Comparison of ENCODE assay signal across 26 cellular contexts in the genomic region with DNA sequence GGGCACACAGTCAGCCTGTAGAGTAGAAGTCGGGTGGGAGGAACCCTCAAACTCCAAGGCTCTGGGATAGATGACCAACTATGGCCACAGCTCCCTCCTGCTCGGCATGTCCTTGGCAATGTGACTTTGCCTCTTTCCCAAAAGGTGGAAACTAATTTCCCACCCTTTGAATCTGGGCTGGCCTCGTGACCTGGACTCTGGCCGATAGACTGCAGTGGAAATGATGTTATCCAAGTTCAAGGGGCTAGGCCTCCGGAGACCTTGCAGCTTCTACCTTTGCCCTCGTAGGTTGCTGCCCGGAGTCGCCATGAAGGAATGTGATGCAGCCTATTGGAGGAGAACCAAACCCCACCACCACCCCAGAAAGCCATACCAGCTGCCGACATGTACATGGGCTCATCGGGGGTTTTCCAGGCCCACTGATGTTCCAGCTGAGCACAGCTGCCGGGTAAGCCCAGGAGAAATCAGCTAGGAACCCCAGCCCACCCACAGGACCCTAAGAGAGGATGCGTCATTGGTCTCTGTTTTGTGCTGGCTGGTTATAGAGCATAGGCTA. TPM values are rescaled to one million over a fixed set of nuclear protein-coding genes. Genes with fewer than 3 reads are reported as not detected.
"Had no signal": no experiment of that assay in that cellular context is flagged by ENCODE, and none has a peak within 500 bp of the region (broad histone marks: within the 10 kb centered on the region; RNA-seq: fewer than 3 reads in every experiment).

No MANE protein-coding gene starts in this region.

- H3K4me3 ChIP-seq: breast epithelium, coronary artery, heart right ventricle, thoracic aorta, upper lobe of left lung had no signal

- H3K27ac ChIP-seq: coronary artery, epithelial cell of prostate, thoracic aorta, upper lobe of left lung had no signal

- DNase-seq: activated B cell treated with CpG ODN at 0.5 μM for 24 hours; activated CD4-positive, alpha-beta T cell treated with anti-CD3 and anti-CD28 coated beads for 36 hours; activated CD4-positive, alpha-beta T cell treated with anti-CD3 and anti-CD28 coated beads, Interleukin-2, amount 50 U/mL, for 48 hours; activated effector memory CD4-positive, alpha-beta T cell treated with Interleukin-2 at 50 U/mL for 16 hours; activated naive CD4-positive, alpha-beta T cell treated with anti-CD3 and anti-CD28 coated beads for 36 hours; activated naive CD8-positive, alpha-beta T cell treated with anti-CD3 and anti-CD28 coated beads, Interleukin-2, amount 10 ng/mL, durations not matched to agents 7 days and 5 days; activated T-cell treated with anti-CD3 and anti-CD28 coated beads, Interleukin-2, amount 50 U/mL, for 72 hours; amniotic stem cell; endodermal cell; foreskin fibroblast; heart right ventricle; nucleus accumbens; stimulated activated CD4-positive, alpha-beta T cell treated with anti-CD3 and anti-CD28 coated beads, Interleukin-4, amount 100 ng/mL, for 24 hours; stimulated activated naive CD4-positive, alpha-beta T cell treated with Interleukin-2 at 50 U/mL for 16 hours; T1000; upper lobe of left lung had no signal

- ATAC-seq: activated CD4-positive, alpha-beta T cell treated with anti-CD3 and anti-CD28 coated beads for 36 hours; activated T-cell treated with anti-CD3 and anti-CD28 coated beads, Interleukin-2, amount 50 U/mL, for 72 hours; heart right ventricle; naive thymus-derived CD8-positive, alpha-beta T cell had no signal

- H3K4me3 Mint-ChIP-seq: activated B cell treated with CpG ODN at 0.5 μM for 24 hours; activated CD4-positive, alpha-beta T cell treated with anti-CD3 and anti-CD28 coated beads for 36 hours; activated naive CD4-positive, alpha-beta T cell treated with anti-CD3 and anti-CD28 coated beads for 36 hours; activated naive CD8-positive, alpha-beta T cell treated with anti-CD3 and anti-CD28 coated beads, Interleukin-2, amount 10 ng/mL, durations not matched to agents 7 days and 5 days; activated T-cell treated with anti-CD3 and anti-CD28 coated beads, Interleukin-2, amount 50 U/mL, for 72 hours; endodermal cell; naive thymus-derived CD8-positive, alpha-beta T cell; T-helper 1 cell treated with Interleukin-12 subunit alpha and Interleukin-12 subunit beta and Interleukin-4 antibody, amounts not matched to agents 30 μg/mL and 1 μg/mL, for 36 hours had no signal

- H3K9me3 ChIP-seq: breast epithelium, heart right ventricle, thoracic aorta, upper lobe of left lung had no signal

- H3K36me3 Mint-ChIP-seq: activated naive CD8-positive, alpha-beta T cell treated with anti-CD3 and anti-CD28 coated beads, Interleukin-2, amount 10 ng/mL, durations not matched to agents 7 days and 5 days; naive thymus-derived CD8-positive, alpha-beta T cell had no signal

- H3K4me1 Mint-ChIP-seq: activated B cell treated with CpG ODN at 0.5 μM for 24 hours; activated CD4-positive, alpha-beta T cell treated with anti-CD3 and anti-CD28 coated beads for 36 hours; activated naive CD8-positive, alpha-beta T cell treated with anti-CD3 and anti-CD28 coated beads, Interleukin-2, amount 10 ng/mL, durations not matched to agents 7 days and 5 days; naive thymus-derived CD8-positive, alpha-beta T cell had no signal

- H3K4me1 ChIP-seq: breast epithelium had no signal

- H3K36me3 ChIP-seq: breast epithelium, thoracic aorta, upper lobe of left lung had no signal

- H3K27ac Mint-ChIP-seq: activated B cell treated with CpG ODN at 0.5 μM for 24 hours; activated CD4-positive, alpha-beta T cell treated with anti-CD3 and anti-CD28 coated beads for 36 hours; activated naive CD4-positive, alpha-beta T cell treated with anti-CD3 and anti-CD28 coated beads for 36 hours; activated naive CD8-positive, alpha-beta T cell treated with anti-CD3 and anti-CD28 coated beads, Interleukin-2, amount 10 ng/mL, durations not matched to agents 7 days and 5 days; activated T-cell treated with anti-CD3 and anti-CD28 coated beads, Interleukin-2, amount 50 U/mL, for 72 hours; endodermal cell; T-helper 1 cell treated with Interleukin-12 subunit alpha and Interleukin-12 subunit beta and Interleukin-4 antibody, amounts not matched to agents 30 μg/mL and 1 μg/mL, for 36 hours had no signal

- H3K9me3 Mint-ChIP-seq: activated B cell treated with CpG ODN at 0.5 μM for 24 hours; activated naive CD4-positive, alpha-beta T cell treated with anti-CD3 and anti-CD28 coated beads for 36 hours; activated naive CD8-positive, alpha-beta T cell treated with anti-CD3 and anti-CD28 coated beads, Interleukin-2, amount 10 ng/mL, durations not matched to agents 7 days and 5 days; activated T-cell treated with anti-CD3 and anti-CD28 coated beads, Interleukin-2, amount 50 U/mL, for 72 hours; endodermal cell; naive thymus-derived CD8-positive, alpha-beta T cell; T-helper 1 cell treated with Interleukin-12 subunit alpha and Interleukin-12 subunit beta and Interleukin-4 antibody, amounts not matched to agents 30 μg/mL and 1 μg/mL, for 36 hours had no signal

- H3K27me3 Mint-ChIP-seq: activated B cell treated with CpG ODN at 0.5 μM for 24 hours; activated CD4-positive, alpha-beta T cell treated with anti-CD3 and anti-CD28 coated beads for 36 hours; activated naive CD8-positive, alpha-beta T cell treated with anti-CD3 and anti-CD28 coated beads, Interleukin-2, amount 10 ng/mL, durations not matched to agents 7 days and 5 days; naive thymus-derived CD8-positive, alpha-beta T cell had no signal

- H3K27me3 ChIP-seq: breast epithelium, heart right ventricle, upper lobe of left lung had no signal

RNA-seq across cellular contexts. Expression of gene KCNJ4, which starts 30.4 kb away (rescaled TPM):
- total RNA-seq: activated B cell treated with CpG ODN at 0.5 μM for 24 hours; activated CD4-positive, alpha-beta T cell treated with anti-CD3 and anti-CD28 coated beads for 36 hours; activated naive CD4-positive, alpha-beta T cell treated with anti-CD3 and anti-CD28 coated beads for 36 hours; activated naive CD8-positive, alpha-beta T cell treated with anti-CD3 and anti-CD28 coated beads, Interleukin-2, amount 10 ng/mL, durations not matched to agents 7 days and 5 days; activated T-cell treated with anti-CD3 and anti-CD28 coated beads, Interleukin-2, amount 50 U/mL, for 72 hours; breast epithelium; fibroblast of lung; left lobe of liver; lung microvascular endothelial cell; naive thymus-derived CD8-positive, alpha-beta T cell; thoracic aorta; upper lobe of left lung had no signal
- polyA plus RNA-seq: fibroblast of lung; keratinocyte; naive thymus-derived CD8-positive, alpha-beta T cell had no signal

RNA-seq across cellular contexts. Expression of gene KDELR3, which starts 43.3 kb away (rescaled TPM):
- total RNA-seq: activated B cell treated with CpG ODN at 0.5 μM for 24 hours; naive thymus-derived CD8-positive, alpha-beta T cell had no signal
